In genomic region chr2:4882421-4882820, GRCh38 we compare ENCODE assay signal across 27 cellular contexts.
A peak's percentile ranks its signal among the peaks of the same experiment; 100 is the strongest.
DNase-seq lines count a peak whose midpoint lies in the region; ATAC-seq and TF ChIP-seq lines count a peak whose summit lies in the region.
"Had no signal": no experiment of that assay in that cellular context is flagged by ENCODE, and none has a peak within 500 bp of the region (broad histone marks: within the 10 kb centered on the region; RNA-seq: fewer than 3 reads in every experiment).

No MANE protein-coding gene starts in this region.

- H3K27me3 ChIP-seq in thyroid gland = no peaks in the 10 kb centered on the region
- H3K27me3 ChIP-seq: hepatocyte, uterus had no signal

- 4 to 15% methylated on average over 3 of the region's 3 CpGs for WGBS in thyroid gland, 2 donors

- no peaks in the 10 kb centered on the region for H3K36me3 ChIP-seq in thyroid gland
- H3K36me3 ChIP-seq: uterus had no signal

- no peak for TF ChIP-seq CTCF in thyroid gland (IDR thresholded peaks at IDR 0.05)

- intact Hi-C loops in thyroid gland (cut with DNase I) = no loop called here

- no peak overlapping the region for H3K4me3 ChIP-seq in thyroid gland (replicated peaks in 1 of 3)
- H3K4me3 ChIP-seq: hepatocyte, SK-N-MC, uterus had no signal

- no peak overlapping the region for H3K27ac ChIP-seq in thyroid gland
- H3K27ac ChIP-seq: hepatocyte, KMS-11, SK-N-MC, uterus had no signal

- DNase-seq in NCI-H146 (lab: John Stamatoyannopoulos, UW) = peak; percentile 22
- DNase-seq in NCI-H146 treated with DMSO at 0.1 percent for 48 hours (lab: John Stamatoyannopoulos, UW; ENCODE audit: unreplicated experiment) = no peak
- peak; percentile 86 for DNase-seq in NCI-H2081 treated with DMSO at 0.1 percent for 48 hours (lab: John Stamatoyannopoulos, UW)
- peak; percentile 27 for DNase-seq in SHP77 treated with DMSO at 0.1 percent for 48 hours (lab: John Stamatoyannopoulos, UW)
- DNase-seq in thyroid gland = peak; percentile 71 to 75
- no peak for DNase-seq in NCI-H446 (lab: John Stamatoyannopoulos, UW)
- DNase-seq in RKO (ENCODE audit: low spot score) = no peak
- DNase-seq: activated CD4-positive, alpha-beta T cell treated with anti-CD3 and anti-CD28 coated beads for 1 hour; activated CD8-positive, alpha-beta T cell treated with anti-CD3 and anti-CD28 coated beads, Interleukin-2, amount 10 ng/mL, durations not matched to agents 7 days and 5 days; AML-193; anterior cingulate cortex; CD4-positive, alpha-beta T cell; central memory CD4-positive, alpha-beta T cell; DMS 273 treated with DMSO at 0.1 percent for 48 hours; GF-D8; HCEC 1CT; left cardiac atrium; mammary epithelial cell; NCI-H2107; NCI-H524; stimulated activated naive CD4-positive, alpha-beta T cell treated with Interleukin-2 at 50 U/mL for 16 hours; T-helper 17 cell; uterus had no signal

- H3K4me1 ChIP-seq in thyroid gland = peaks cover 3 to 15% of the 10 kb centered on the region in 2 donors
- H3K4me1 ChIP-seq: uterus had no signal

- ATAC-seq in HG03342 (IDR thresholded peaks at IDR 0.05; ENCODE audit: unreplicated experiment) = no peak
- ATAC-seq: activated CD8-positive, alpha-beta T cell treated with anti-CD3 and anti-CD28 coated beads, Interleukin-2, amount 10 ng/mL, durations not matched to agents 7 days and 5 days; left cardiac atrium; T-helper 17 cell had no signal

- H3K9me3 ChIP-seq in thyroid gland = no peaks in the 10 kb centered on the region
- H3K9me3 ChIP-seq: uterus had no signal

- TF ChIP-seq POLR2A in thyroid gland (IDR thresholded peaks at IDR 0.05) = no peak

Comparison
In these comparisons a context has a peak if more than half of its experiments do, and no peak if none do; other contexts are left out.
1. DNase-seq: peak in NCI-H146 (single experiment), NCI-H2081 treated with DMSO at 0.1 percent for 48 hours (single experiment), SHP77 treated with DMSO at 0.1 percent for 48 hours (single experiment) and thyroid gland (2 of 2); none in NCI-H146 treated with DMSO at 0.1 percent for 48 hours (single experiment), NCI-H446 (0 of 2) and RKO (single experiment).